In genomic region chr14:72913809-72914208, GRCh38 we compare ENCODE assay signal across 28 cellular contexts. TPM values are rescaled to one million over a fixed set of nuclear protein-coding genes. Genes with fewer than 3 reads are reported as not detected.
"Had no signal": no experiment of that assay in that cellular context is flagged by ENCODE, and none has a peak within 500 bp of the region (broad histone marks: within the 10 kb centered on the region; RNA-seq: fewer than 3 reads in every experiment).

No MANE protein-coding gene starts in this region.

- H3K27ac Mint-ChIP-seq: naive thymus-derived CD8-positive, alpha-beta T cell; nephron; stimulated activated memory B cell treated with anti-CD40 and anti-IgM and Interleukin-4, amounts not matched to agents 10 μg/mL and 1 μg/mL and 100 μg/mL, for 72 hours; stimulated activated naive CD8-positive, alpha-beta T cell treated with anti-CD3 and anti-CD28 coated beads, Interleukin-15, amount 100 ng/mL, for 72 hours; type B pancreatic cell had no signal

- DNase-seq: kidney glomerular epithelial cell; left colon; left lung; lower lobe of right lung; mammary epithelial cell; mesenchymal stem cell; naive thymus-derived CD8-positive, alpha-beta T cell; nucleus accumbens; pancreas; posterior cingulate gyrus; retina; right cardiac atrium; stimulated activated CD4-positive, alpha-beta T cell treated with anti-CD3 and anti-CD28 coated beads, Interleukin-1b, Interleukin-23, amount 100 ng/mL, for 48 hours; stimulated activated CD4-positive, alpha-beta T cell treated with anti-CD3 and anti-CD28 coated beads, Interleukin-2, amount 100 ng/mL, for 48 hours; stimulated activated CD4-positive, alpha-beta T cell treated with anti-CD3 and anti-CD28 coated beads, Interleukin-4, amount 100 ng/mL, for 4 hours; stimulated activated CD8-positive, alpha-beta memory T cell treated with anti-CD3 and anti-CD28 coated beads, Interleukin-4, amount 100 ng/mL, for 48 hours; stimulated activated naive CD4-positive, alpha-beta T cell treated with Interleukin-2 at 50 U/mL for 16 hours; stimulated activated naive CD8-positive, alpha-beta T cell treated with anti-CD3 and anti-CD28 coated beads, Interleukin-15, amount 100 ng/mL, for 72 hours; substantia nigra had no signal

- H3K27ac ChIP-seq: left lung, lower lobe of right lung, pancreas, prostate gland, tibial nerve, vagina had no signal

- H3K4me1 ChIP-seq: left lung, lower lobe of right lung, prostate gland, tibial nerve had no signal

- H3K4me3 ChIP-seq: left lung, lower lobe of right lung, pancreas, prostate gland, smooth muscle cell, tibial nerve, vagina had no signal

- H3K27me3 ChIP-seq: pancreas, tibial nerve, vagina had no signal

- ATAC-seq: left colon; left lung; lower lobe of right lung; naive thymus-derived CD8-positive, alpha-beta T cell; pancreas; right cardiac atrium; stimulated activated memory B cell treated with anti-CD40 and anti-IgM and Interleukin-4, amounts not matched to agents 10 μg/mL and 1 μg/mL and 100 μg/mL, for 72 hours; stimulated activated naive CD8-positive, alpha-beta T cell treated with anti-CD3 and anti-CD28 coated beads, Interleukin-15, amount 100 ng/mL, for 72 hours had no signal

- H3K4me2 ChIP-seq: smooth muscle cell had no signal

- H3K36me3 ChIP-seq: left lung, lower lobe of right lung, pancreas, prostate gland, tibial nerve, vagina had no signal

- H3K9me3 Mint-ChIP-seq: naive thymus-derived CD8-positive, alpha-beta T cell; nephron; neural crest cell; stimulated activated memory B cell treated with anti-CD40 and anti-IgM and Interleukin-4, amounts not matched to agents 10 μg/mL and 1 μg/mL and 100 μg/mL, for 72 hours; stimulated activated naive CD8-positive, alpha-beta T cell treated with anti-CD3 and anti-CD28 coated beads, Interleukin-15, amount 100 ng/mL, for 72 hours; type B pancreatic cell had no signal

- H3K4me3 Mint-ChIP-seq: naive thymus-derived CD8-positive, alpha-beta T cell; nephron; neural crest cell; stimulated activated memory B cell treated with anti-CD40 and anti-IgM and Interleukin-4, amounts not matched to agents 10 μg/mL and 1 μg/mL and 100 μg/mL, for 72 hours; stimulated activated naive CD8-positive, alpha-beta T cell treated with anti-CD3 and anti-CD28 coated beads, Interleukin-15, amount 100 ng/mL, for 72 hours; type B pancreatic cell had no signal

- H3K27me3 Mint-ChIP-seq: stimulated activated memory B cell treated with anti-CD40 and anti-IgM and Interleukin-4, amounts not matched to agents 10 μg/mL and 1 μg/mL and 100 μg/mL, for 72 hours had no signal

- H3K36me3 Mint-ChIP-seq: naive thymus-derived CD8-positive, alpha-beta T cell; stimulated activated memory B cell treated with anti-CD40 and anti-IgM and Interleukin-4, amounts not matched to agents 10 μg/mL and 1 μg/mL and 100 μg/mL, for 72 hours; type B pancreatic cell had no signal

- H3K9me3 ChIP-seq: left lung, lower lobe of right lung, pancreas, prostate gland, tibial nerve, vagina had no signal

- H3K4me1 Mint-ChIP-seq: naive thymus-derived CD8-positive, alpha-beta T cell; stimulated activated memory B cell treated with anti-CD40 and anti-IgM and Interleukin-4, amounts not matched to agents 10 μg/mL and 1 μg/mL and 100 μg/mL, for 72 hours; stimulated activated naive CD8-positive, alpha-beta T cell treated with anti-CD3 and anti-CD28 coated beads, Interleukin-15, amount 100 ng/mL, for 72 hours had no signal

- FAIRE-seq: keratinocyte, pancreas had no signal

RNA-seq across cellular contexts. Expression of gene DPF3, which starts 19.9 kb away (rescaled TPM):
- total RNA-seq: vagina had no signal
